In genomic region chr17:9671559-9671958, GRCh38 we compare ENCODE assay signal across 21 cellular contexts. TPM values are rescaled to one million over a fixed set of nuclear protein-coding genes. Genes with fewer than 3 reads are reported as not detected.
"Had no signal": no experiment of that assay in that cellular context is flagged by ENCODE, and none has a peak within 500 bp of the region (broad histone marks: within the 10 kb centered on the region; RNA-seq: fewer than 3 reads in every experiment).

No MANE protein-coding gene starts in this region.

- DNase-seq: cerebellar nuclear complex; dermis blood vessel endothelial cell; erythroblast; foreskin keratinocyte; immature natural killer cell; kidney; left colon; left ventricle myocardium superior; midbrain; naive B cell; small intestine; stimulated activated CD4-positive, alpha-beta T cell treated with anti-CD3 and anti-CD28 coated beads, Interleukin-12 subunit alpha, Interleukin-12 subunit beta, amount 100 ng/mL, for 4 hours; stimulated activated CD4-positive, alpha-beta T cell treated with anti-CD3 and anti-CD28 coated beads, Interleukin-2, amount 100 ng/mL, for 48 hours; stimulated activated naive CD4-positive, alpha-beta T cell treated with Interleukin-2 at 50 U/mL for 16 hours had no signal

- H3K27me3 Mint-ChIP-seq: naive B cell had no signal

- H3K9me3 Mint-ChIP-seq: immature natural killer cell, nephron had no signal

- H3K4me3 ChIP-seq: lung, prostate gland, tibial nerve had no signal

- H3K4me1 Mint-ChIP-seq: naive B cell had no signal

- H3K79me2 ChIP-seq: parathyroid adenoma had no signal

- H3K27ac Mint-ChIP-seq: immature natural killer cell, naive B cell, nephron had no signal

- H3K9me3 ChIP-seq: prostate gland, tibial nerve had no signal

- H3K4me1 ChIP-seq: parathyroid adenoma, tibial nerve had no signal

- H2AFZ ChIP-seq: parathyroid adenoma had no signal

- H3K27ac ChIP-seq: foreskin keratinocyte, parathyroid adenoma, tibial nerve had no signal

- H3K9ac ChIP-seq: parathyroid adenoma had no signal

- H3K27me3 ChIP-seq: foreskin keratinocyte, tibial nerve had no signal

- ATAC-seq: left colon, left ventricle myocardium superior, sciatic nerve had no signal

- H3K36me3 Mint-ChIP-seq: naive B cell had no signal

- H3K36me3 ChIP-seq: prostate gland, tibial nerve had no signal

- H3K4me3 Mint-ChIP-seq: immature natural killer cell, naive B cell, nephron had no signal

RNA-seq across cellular contexts. Expression of gene USP43, which starts 26.2 kb away (rescaled TPM):
- total RNA-seq: endothelial cell of umbilical vein had no signal
